In genomic region chr9:128372188-128372641, GRCh38 we compare ENCODE assay signal across 8 cellular contexts. TPM values are rescaled to one million over a fixed set of nuclear protein-coding genes. Genes with fewer than 3 reads are reported as not detected.
A peak's percentile ranks its signal among the peaks of the same experiment; 100 is the strongest.
DNase-seq lines count a peak whose midpoint lies in the region; ATAC-seq and TF ChIP-seq lines count a peak whose summit lies in the region.

No MANE protein-coding gene starts in this region.

- DNase-seq in GM06990 (ENCODE audit: extremely low read depth, insufficient read length) (no peak), RPMI7951 (ENCODE audit: low read depth) (peak; percentile 65), epithelial cell of proximal tubule (ENCODE audit: low read depth) (no peak), MV-4-11 (lab: John Stamatoyannopoulos, UW) (no peak), NCI-H1417 (lab: John Stamatoyannopoulos, UW) (no peak)
- DNase-seq in activated CD4-positive, alpha-beta T cell treated with anti-CD3 and anti-CD28 coated beads, Interleukin-2, amount 50 U/mL, for 48 hours = no peak

- H3K27me3 ChIP-seq in GM06990 (replicated peaks; ENCODE audit: control insufficient read depth, insufficient read depth, low read length) (no peaks in the 10 kb centered on the region), neutrophil (no peaks in the 10 kb centered on the region)

- H3K4me3 ChIP-seq in GM06990 (replicated peaks; ENCODE audit: low read depth, low read length) (peak overlapping the region; percentile 96), epithelial cell of proximal tubule (ENCODE audit: low read depth, low read length) (peak overlapping the region; percentile 93), neutrophil (ENCODE audit: low read depth in 1 of 2, low read length in 1 of 2) (peak overlapping the region; percentile 73 to 81)

- no peak for ATAC-seq in GM21529 (IDR thresholded peaks at IDR 0.05; ENCODE audit: unreplicated experiment)

- no peaks in the 10 kb centered on the region for H3K9me3 ChIP-seq in neutrophil

- TF ChIP-seq CTCF in GM06990 (IDR thresholded peaks at IDR 0.05; ENCODE audit: insufficient read depth, low read length, poor library complexity, severe bottlenecking) (no peak), epithelial cell of proximal tubule (conservative IDR thresholded peaks at IDR 0.05; ENCODE audit: low read depth, low read length) (no peak), neutrophil (IDR thresholded peaks at IDR 0.05) (no peak)

- H3K4me1 ChIP-seq in neutrophil (ENCODE audit: control insufficient read depth in 1 of 2, insufficient read depth in 1 of 2, low read depth in 1 of 2, low read length in 1 of 2) = peaks cover 20 to 21% of the 10 kb centered on the region in 2 experiments

- H3K27ac ChIP-seq in neutrophil = peak overlapping the region; percentile 93

- H3K36me3 ChIP-seq in GM06990 (ENCODE audit: control insufficient read depth, insufficient read depth, low read length) (peaks cover 2% of the 10 kb centered on the region), neutrophil (no peaks in the 10 kb centered on the region)

RNA-seq across cellular contexts. Expression of gene URM1, which starts 1.0 kb away (rescaled TPM):
- total RNA-seq in RPMI7951 (2014; rRNA removed; shearing (Covaris generic)) = 33.2 and 36.2 TPM in 2 replicates
- 39.4 and 52.1 TPM in 2 replicates for total RNA-seq in epithelial cell of proximal tubule

RNA-seq across cellular contexts. Expression of gene SLC27A4, which starts 31.9 kb away (rescaled TPM):
- total RNA-seq in RPMI7951 (2014; rRNA removed; shearing (Covaris generic)) = 19.2 and 22.1 TPM in 2 replicates
- total RNA-seq in epithelial cell of proximal tubule = 27.7 and 45.4 TPM in 2 replicates

RNA-seq across cellular contexts. Expression of gene CERCAM, which starts 48.4 kb away (rescaled TPM):
- total RNA-seq in RPMI7951 (2014; rRNA removed; shearing (Covaris generic)) = 70.6 and 72.0 TPM in 2 replicates
- 49.1 and 55.7 TPM in 2 replicates for total RNA-seq in epithelial cell of proximal tubule

RNA-seq across cellular contexts. Expression of gene COQ4, which starts 49.6 kb away (rescaled TPM):
- 39.4 and 43.6 TPM in 2 replicates for total RNA-seq in RPMI7951 (2014; rRNA removed; shearing (Covaris generic))
- 54.2 and 68.8 TPM in 2 replicates for total RNA-seq in epithelial cell of proximal tubule

RNA-seq across cellular contexts. Expression of gene TRUB2, which starts 50.0 kb away (rescaled TPM):
- 9.3 and 14.4 TPM in 2 replicates for total RNA-seq in RPMI7951 (2014; rRNA removed; shearing (Covaris generic))
- total RNA-seq in epithelial cell of proximal tubule = 14.1 and 20.0 TPM in 2 replicates
